28 cellular contexts compared by ENCODE assay signal in genomic region chr4:180994722-180995121, GRCh38.
"Had no signal": no experiment of that assay in that cellular context is flagged by ENCODE, and none has a peak within 500 bp of the region (broad histone marks: within the 10 kb centered on the region; RNA-seq: fewer than 3 reads in every experiment).

No MANE protein-coding gene starts in this region.

- H3K27me3 ChIP-seq: stomach, suprapubic skin, testis, thyroid gland, tibial artery, tibial nerve, transverse colon, upper lobe of left lung, upper lobe of right lung, uterus, vagina had no signal

- H3K4me3 Mint-ChIP-seq: stimulated activated effector memory CD8-positive, alpha-beta T cell treated with anti-CD3 and anti-CD28 coated beads, Interleukin-12 subunit alpha, Interleukin-12 subunit beta, amount 100 ng/mL, for 72 hours; stimulated activated memory B cell treated with anti-CD40 and anti-IgM and Interleukin-4, amounts not matched to agents 10 μg/mL and 1 μg/mL and 100 μg/mL, for 72 hours; stimulated activated naive B cell treated with anti-CD40 and anti-IgM and Interleukin-4, amounts not matched to agents 10 μg/mL and 1 μg/mL and 100 μg/mL, for 72 hours; stimulated activated naive CD8-positive, alpha-beta T cell treated with anti-CD3 and anti-CD28 coated beads, Interleukin-15, amount 100 ng/mL, for 72 hours; stimulated activated naive CD8-positive, alpha-beta T cell treated with anti-CD3 and anti-CD28 coated beads, Interleukin-15, Interleukin-2, amounts not matched to agents 100 ng/mL and 50 ng/mL, for 24 hours; type B pancreatic cell had no signal

- DNase-seq: stimulated activated CD4-positive, alpha-beta T cell treated with anti-CD3 and anti-CD28 coated beads, Interleukin-2, amount 100 ng/mL, for 48 hours; stimulated activated CD4-positive, alpha-beta T cell treated with anti-CD3 and anti-CD28 coated beads, Interleukin-4, amount 100 ng/mL, for 1 hour; stimulated activated CD4-positive, alpha-beta T cell treated with anti-CD3 and anti-CD28 coated beads, Interleukin-4, amount 100 ng/mL, for 24 hours; stimulated activated CD4-positive, alpha-beta T cell treated with anti-CD3 and anti-CD28 coated beads, Interleukin-4, amount 100 ng/mL, for 4 hours; stimulated activated CD8-positive, alpha-beta memory T cell treated with anti-CD3 and anti-CD28 coated beads, Interleukin-4, amount 100 ng/mL, for 48 hours; stimulated activated naive B cell treated with anti-CD40 and anti-IgM and Interleukin-4, amounts not matched to agents 10 μg/mL and 1 μg/mL and 100 μg/mL, for 72 hours; stimulated activated naive CD4-positive, alpha-beta T cell; stimulated activated naive CD4-positive, alpha-beta T cell treated with Interleukin-2 at 50 U/mL for 16 hours; stimulated activated naive CD8-positive, alpha-beta T cell treated with anti-CD3 and anti-CD28 coated beads, Interleukin-15, amount 100 ng/mL, for 72 hours; stimulated activated naive CD8-positive, alpha-beta T cell treated with anti-CD3 and anti-CD28 coated beads, Interleukin-15, Interleukin-2, amounts not matched to agents 100 U/mL and 50 U/mL, for 24 hours; stomach; substantia nigra; testis; thyroid gland; tibial artery; transverse colon; trophoblast cell; upper lobe of left lung; upper lobe of right lung; uterus had no signal

- H3K36me3 Mint-ChIP-seq: stimulated activated effector memory CD8-positive, alpha-beta T cell treated with anti-CD3 and anti-CD28 coated beads, Interleukin-12 subunit alpha, Interleukin-12 subunit beta, amount 100 ng/mL, for 72 hours; stimulated activated memory B cell treated with anti-CD40 and anti-IgM and Interleukin-4, amounts not matched to agents 10 μg/mL and 1 μg/mL and 100 μg/mL, for 72 hours; stimulated activated naive B cell treated with anti-CD40 and anti-IgM and Interleukin-4, amounts not matched to agents 10 μg/mL and 1 μg/mL and 100 μg/mL, for 72 hours; type B pancreatic cell had no signal

- H3K4me1 Mint-ChIP-seq: stimulated activated effector memory CD8-positive, alpha-beta T cell treated with anti-CD3 and anti-CD28 coated beads, Interleukin-12 subunit alpha, Interleukin-12 subunit beta, amount 100 ng/mL, for 72 hours; stimulated activated memory B cell treated with anti-CD40 and anti-IgM and Interleukin-4, amounts not matched to agents 10 μg/mL and 1 μg/mL and 100 μg/mL, for 72 hours; stimulated activated naive B cell treated with anti-CD40 and anti-IgM and Interleukin-4, amounts not matched to agents 10 μg/mL and 1 μg/mL and 100 μg/mL, for 72 hours; stimulated activated naive CD8-positive, alpha-beta T cell treated with anti-CD3 and anti-CD28 coated beads, Interleukin-15, amount 100 ng/mL, for 72 hours had no signal

- H3K4me1 ChIP-seq: stomach, suprapubic skin, testis, thyroid gland, tibial artery, tibial nerve, transverse colon, upper lobe of left lung, upper lobe of right lung, uterus, vagina had no signal

- H3K9me3 ChIP-seq: suprapubic skin, testis, thoracic aorta, thyroid gland, transverse colon, upper lobe of left lung, upper lobe of right lung, uterus, vagina had no signal

- H3K27ac Mint-ChIP-seq: stimulated activated effector memory CD8-positive, alpha-beta T cell treated with anti-CD3 and anti-CD28 coated beads, Interleukin-12 subunit alpha, Interleukin-12 subunit beta, amount 100 ng/mL, for 72 hours; stimulated activated memory B cell treated with anti-CD40 and anti-IgM and Interleukin-4, amounts not matched to agents 10 μg/mL and 1 μg/mL and 100 μg/mL, for 72 hours; stimulated activated naive B cell treated with anti-CD40 and anti-IgM and Interleukin-4, amounts not matched to agents 10 μg/mL and 1 μg/mL and 100 μg/mL, for 72 hours; stimulated activated naive CD8-positive, alpha-beta T cell treated with anti-CD3 and anti-CD28 coated beads, Interleukin-15, amount 100 ng/mL, for 72 hours; stimulated activated naive CD8-positive, alpha-beta T cell treated with anti-CD3 and anti-CD28 coated beads, Interleukin-15, Interleukin-2, amounts not matched to agents 100 ng/mL and 50 ng/mL, for 24 hours; type B pancreatic cell had no signal

- ATAC-seq: stimulated activated effector memory CD8-positive, alpha-beta T cell treated with anti-CD3 and anti-CD28 coated beads, Interleukin-12 subunit alpha, Interleukin-12 subunit beta, amount 100 ng/mL, for 72 hours; stimulated activated memory B cell treated with anti-CD40 and anti-IgM and Interleukin-4, amounts not matched to agents 10 μg/mL and 1 μg/mL and 100 μg/mL, for 72 hours; stimulated activated naive B cell treated with anti-CD40 and anti-IgM and Interleukin-4, amounts not matched to agents 10 μg/mL and 1 μg/mL and 100 μg/mL, for 72 hours; stimulated activated naive CD8-positive, alpha-beta T cell treated with anti-CD3 and anti-CD28 coated beads, Interleukin-15, amount 100 ng/mL, for 72 hours; stimulated activated naive CD8-positive, alpha-beta T cell treated with anti-CD3 and anti-CD28 coated beads, Interleukin-15, Interleukin-2, amounts not matched to agents 100 U/mL and 50 U/mL, for 24 hours; upper lobe of right lung had no signal

- H3K4me3 ChIP-seq: stomach, suprapubic skin, testis, thoracic aorta, thyroid gland, tibial artery, tibial nerve, transverse colon, upper lobe of left lung, upper lobe of right lung, uterus, vagina had no signal

- H3K36me3 ChIP-seq: stomach, suprapubic skin, thoracic aorta, thyroid gland, tibial artery, tibial nerve, transverse colon, upper lobe of left lung, upper lobe of right lung, uterus, vagina had no signal

- H3K27ac ChIP-seq: stomach, suprapubic skin, testis, thoracic aorta, thyroid gland, tibial artery, tibial nerve, transverse colon, upper lobe of left lung, upper lobe of right lung, uterus, vagina had no signal

- H3K9me3 Mint-ChIP-seq: stimulated activated naive B cell treated with anti-CD40 and anti-IgM and Interleukin-4, amounts not matched to agents 10 μg/mL and 1 μg/mL and 100 μg/mL, for 72 hours; stimulated activated naive CD8-positive, alpha-beta T cell treated with anti-CD3 and anti-CD28 coated beads, Interleukin-15, amount 100 ng/mL, for 72 hours; type B pancreatic cell had no signal

- H3K27me3 Mint-ChIP-seq: stimulated activated memory B cell treated with anti-CD40 and anti-IgM and Interleukin-4, amounts not matched to agents 10 μg/mL and 1 μg/mL and 100 μg/mL, for 72 hours; stimulated activated naive B cell treated with anti-CD40 and anti-IgM and Interleukin-4, amounts not matched to agents 10 μg/mL and 1 μg/mL and 100 μg/mL, for 72 hours; stimulated activated naive CD8-positive, alpha-beta T cell treated with anti-CD3 and anti-CD28 coated beads, Interleukin-15, amount 100 ng/mL, for 72 hours; stimulated activated naive CD8-positive, alpha-beta T cell treated with anti-CD3 and anti-CD28 coated beads, Interleukin-15, Interleukin-2, amounts not matched to agents 100 ng/mL and 50 ng/mL, for 24 hours; type B pancreatic cell had no signal
